15 cellular contexts compared by ENCODE assay signal in genomic region chr3:110327870-110328269, GRCh38.
"Had no signal": no experiment of that assay in that cellular context is flagged by ENCODE, and none has a peak within 500 bp of the region (broad histone marks: within the 10 kb centered on the region; RNA-seq: fewer than 3 reads in every experiment).

No MANE protein-coding gene starts in this region.

- ATAC-seq: activated T-helper 17 cell treated with anti-CD3 and anti-CD28 coated beads, Interleukin-2, amount 50 U/mL, for 72 hours; gastrocnemius medialis; heart right ventricle; left ventricle myocardium superior; upper lobe of right lung; WTC11 had no signal

- H3K27me3 ChIP-seq: esophagus muscularis mucosa, gastrocnemius medialis, heart right ventricle, sigmoid colon, upper lobe of right lung had no signal

- H3K4me1 ChIP-seq: esophagus muscularis mucosa, gastrocnemius medialis, heart right ventricle, sigmoid colon, upper lobe of right lung had no signal

- DNase-seq: activated CD4-positive, alpha-beta T cell treated with anti-CD3 and anti-CD28 coated beads, Interleukin-2, amount 10 ng/mL, durations not matched to agents 24 days and 14 days; activated naive CD4-positive, alpha-beta T cell treated with anti-CD3 and anti-CD28 coated beads, Interleukin-2, amount 10 ng/mL, durations not matched to agents 7 days and 5 days; gastrocnemius medialis; heart right ventricle; kidney; left ventricle myocardium superior; nephron progenitor cell; sigmoid colon; stimulated activated CD4-positive, alpha-beta T cell treated with anti-CD3 and anti-CD28 coated beads, Interleukin-2, amount 100 ng/mL, for 48 hours; upper lobe of right lung had no signal

- H3K27ac ChIP-seq: esophagus muscularis mucosa, gastrocnemius medialis, heart right ventricle, sigmoid colon, upper lobe of right lung had no signal

- H3K4me1 Mint-ChIP-seq: activated CD4-positive, alpha-beta T cell treated with anti-CD3 and anti-CD28 coated beads, Interleukin-2, amount 10 ng/mL, durations not matched to agents 24 days and 14 days; activated naive CD4-positive, alpha-beta T cell treated with anti-CD3 and anti-CD28 coated beads, Interleukin-2, amount 10 ng/mL, durations not matched to agents 7 days and 5 days; activated T-helper 17 cell treated with anti-CD3 and anti-CD28 coated beads, Interleukin-2, amount 50 U/mL, for 72 hours; nephron progenitor cell had no signal

- H3K27me3 Mint-ChIP-seq: activated CD4-positive, alpha-beta T cell treated with anti-CD3 and anti-CD28 coated beads, Interleukin-2, amount 10 ng/mL, durations not matched to agents 24 days and 14 days; activated naive CD4-positive, alpha-beta T cell treated with anti-CD3 and anti-CD28 coated beads, Interleukin-2, amount 10 ng/mL, durations not matched to agents 7 days and 5 days; brain; stimulated activated naive CD8-positive, alpha-beta T cell treated with anti-CD3 and anti-CD28 coated beads, Interleukin-15, Interleukin-2, amounts not matched to agents 100 ng/mL and 50 ng/mL, for 24 hours had no signal

- H3K36me3 Mint-ChIP-seq: activated naive CD4-positive, alpha-beta T cell treated with anti-CD3 and anti-CD28 coated beads, Interleukin-2, amount 10 ng/mL, durations not matched to agents 7 days and 5 days; brain had no signal

- H3K4me3 Mint-ChIP-seq: activated CD4-positive, alpha-beta T cell treated with anti-CD3 and anti-CD28 coated beads, Interleukin-2, amount 10 ng/mL, durations not matched to agents 24 days and 14 days; activated naive CD4-positive, alpha-beta T cell treated with anti-CD3 and anti-CD28 coated beads, Interleukin-2, amount 10 ng/mL, durations not matched to agents 7 days and 5 days; activated T-helper 17 cell treated with anti-CD3 and anti-CD28 coated beads, Interleukin-2, amount 50 U/mL, for 72 hours; brain; nephron progenitor cell; stimulated activated naive CD8-positive, alpha-beta T cell treated with anti-CD3 and anti-CD28 coated beads, Interleukin-15, Interleukin-2, amounts not matched to agents 100 ng/mL and 50 ng/mL, for 24 hours; WTC11 had no signal

- H3K9me3 Mint-ChIP-seq: activated CD4-positive, alpha-beta T cell treated with anti-CD3 and anti-CD28 coated beads, Interleukin-2, amount 10 ng/mL, durations not matched to agents 24 days and 14 days; stimulated activated naive CD8-positive, alpha-beta T cell treated with anti-CD3 and anti-CD28 coated beads, Interleukin-15, Interleukin-2, amounts not matched to agents 100 ng/mL and 50 ng/mL, for 24 hours had no signal
